ENCODE assay signal across 1 cellular context in the genomic region with DNA sequence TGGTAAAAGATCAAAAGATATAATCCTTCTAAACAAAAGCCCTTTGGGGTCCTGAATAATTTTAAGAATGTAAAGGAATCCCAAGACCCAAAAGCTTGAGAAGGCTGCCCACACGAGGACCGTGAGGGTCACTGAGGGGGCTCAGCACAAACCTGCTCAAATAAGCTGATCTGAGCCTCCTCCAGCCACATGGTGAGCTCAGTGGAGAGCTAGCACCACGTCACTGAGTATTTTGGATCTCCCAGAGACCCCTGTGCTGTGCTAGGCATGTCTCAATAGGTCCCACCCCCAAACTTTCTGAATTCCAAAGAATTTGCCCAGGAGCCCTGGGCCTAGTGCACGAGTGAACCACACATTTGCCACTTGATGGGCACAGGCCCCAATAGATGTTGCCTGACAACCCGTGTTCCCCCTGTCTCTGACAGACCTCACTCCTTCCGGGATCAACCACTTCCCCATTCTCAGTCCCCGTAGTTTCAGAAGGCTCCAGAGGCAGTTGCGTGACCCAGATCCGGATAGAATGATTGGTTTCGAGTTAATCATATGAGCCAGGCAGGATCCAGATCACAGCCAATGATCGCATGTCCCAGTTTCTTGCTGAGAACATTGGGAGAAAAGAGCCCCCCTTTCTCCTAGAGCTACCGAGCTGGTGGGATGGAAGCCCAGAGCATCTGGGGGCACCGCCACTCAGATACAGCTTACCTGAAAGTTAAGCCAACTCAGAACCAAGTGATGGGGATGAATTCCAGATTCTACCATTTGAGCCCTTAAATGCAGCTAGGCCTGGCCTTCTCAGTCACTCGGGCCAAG.
TF ChIP-seq lines count a peak whose summit lies in the region.

No MANE protein-coding gene starts in this region.

TF ChIP-seq in SK-N-SH, 30 proteins besides CTCF, POLR2A, EP300 and RAD21 (continued from another document):
- TF ChIP-seq FOSL2 (IDR thresholded peaks at IDR 0.05; ENCODE audit: borderline replicate concordance, low read depth) (no peak), MXI1 (IDR thresholded peaks at IDR 0.05; ENCODE audit: low read depth, low read length) (no peak), TEAD4 (IDR thresholded peaks at IDR 0.05; ENCODE audit: borderline replicate concordance, insufficient read depth) (no peak), RFX5 (IDR thresholded peaks at IDR 0.05; ENCODE audit: low read length) (no peak), RXRA (IDR thresholded peaks at IDR 0.05; ENCODE audit: borderline replicate concordance, low read depth) (no peak)
TF ChIP-seq in SK-N-SH: peak in this region for 0.
